In the genomic region with DNA sequence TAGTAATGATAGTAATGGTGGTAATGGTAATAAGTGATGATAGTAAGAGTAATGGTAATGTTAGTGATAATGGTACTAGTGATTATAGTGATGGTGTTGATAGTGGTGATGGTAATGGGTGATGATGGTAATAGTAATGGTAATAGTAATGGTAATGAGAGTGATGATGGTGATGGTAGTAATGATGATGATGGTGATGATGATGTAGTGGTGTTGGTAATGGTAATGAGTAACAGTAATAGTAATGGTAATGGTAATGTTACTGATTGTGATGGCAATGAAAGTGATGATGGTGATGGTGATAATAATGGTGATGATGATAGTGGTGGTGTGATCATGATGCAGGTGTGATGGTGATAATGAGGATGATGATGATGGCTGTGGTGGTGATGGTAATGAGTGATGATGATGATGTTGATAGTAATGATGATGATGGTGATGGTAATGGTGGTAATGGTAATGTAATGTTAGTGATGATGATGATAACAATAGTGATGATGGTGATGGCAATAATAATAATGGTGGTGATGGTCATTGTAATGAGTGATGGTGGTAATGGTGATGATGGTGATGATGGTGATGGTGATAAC, we compare ENCODE assay signal across 26 cellular contexts.
DNase-seq lines count a peak whose midpoint lies in the region; ATAC-seq, FAIRE-seq and TF ChIP-seq lines count a peak whose summit lies in the region.
"Had no signal": no experiment of that assay in that cellular context is flagged by ENCODE, and none has a peak within 500 bp of the region (broad histone marks: within the 10 kb centered on the region; RNA-seq: fewer than 3 reads in every experiment).

No MANE protein-coding gene starts in this region.

- intact Hi-C loops in HepG2 (cut with micrococcal nuclease; ENCODE audit: unreplicated experiment) (no loop called here), right lobe of liver (cut with DNase I) (no loop called here), psoas muscle (cut with DNase I) (no loop called here)

- no peak overlapping the region for H4K8ac ChIP-seq in H1 (ENCODE audit: extremely low read depth, insufficient read depth, low read length)

- H3K14ac ChIP-seq in H1 (ENCODE audit: insufficient read length), result no peak overlapping the region

- H3K79me2 ChIP-seq in HepG2 (ENCODE audit: insufficient read depth, low read length) (no peaks in the 10 kb centered on the region), astrocyte (ENCODE audit: insufficient read depth, low read length) (no peaks in the 10 kb centered on the region), H1 (ENCODE audit: control insufficient read depth in 1 of 2, insufficient read depth in 2 of 2, low read length in 2 of 2) (no peaks in the 10 kb centered on the region; a peak in 1 of 4 replicates)

- no peak overlapping the region for H3K4ac ChIP-seq in H1 (replicated peaks; ENCODE audit: insufficient read length, low read depth, low read length)

- peaks cover 14% of the 10 kb centered on the region for H3K9me3 Mint-ChIP-seq in astrocyte (ENCODE audit: unreplicated experiment)
- H3K9me3 Mint-ChIP-seq: HFFc6 had no signal

- FAIRE-seq in HepG2 (lab: Jason Lieb, UNC), result no peak
- peak; percentile 43 for FAIRE-seq in astrocyte (lab: Jason Lieb, UNC)
- no peak for FAIRE-seq in H1 (lab: Jason Lieb, UNC)
- FAIRE-seq: A549, D721Med, GM19239 had no signal

- no peak overlapping the region for H2BK15ac ChIP-seq in H1 (ENCODE audit: low read length)

- CTCF ChIA-PET in HepG2 (lab: Yijun Ruan, JAX; ENCODE audit: low intra/inter-chr PET ratio, low total read pairs) (no interaction called here), H1 (lab: Charles Lee; ENCODE audit: partially characterized antibody) (no interaction called here)

- no peak overlapping the region for H3K27ac Mint-ChIP-seq in astrocyte (ENCODE audit: unreplicated experiment)
- H3K27ac Mint-ChIP-seq: CD14-positive monocyte; CD4-positive, alpha-beta T cell; CD8-positive, alpha-beta memory T cell; H9; HFFc6 had no signal

- H3K4me3 ChIP-seq in HepG2 (replicated peaks in 1 of 3; ENCODE audit: insufficient read depth in 1 of 3, low read depth in 2 of 3, low read length in 3 of 3) (no peak overlapping the region), right lobe of liver (no peak overlapping the region), astrocyte (ENCODE audit: insufficient read depth, low read depth, low read length) (no peak overlapping the region), H1 (ENCODE audit: extremely low read depth in 1 of 4, insufficient read depth in 2 of 4, low read depth in 3 of 4, low read length in 4 of 4) (no peak overlapping the region), psoas muscle (no peak overlapping the region)
- H3K4me3 ChIP-seq: A549; BLaER1 treated with 17β-estradiol and CSF1 and Interleukin-3, amounts not matched to agents 10 nM and 100 nM; GM23248 had no signal

- no peak for TF ChIP-seq EP300 in HepG2 (IDR thresholded peaks at IDR 0.05; ENCODE audit: low read depth in 2 of 2, low read length in 2 of 2)
- TF ChIP-seq EP300 in HepG2 (CRISPR knock-in tag; IDR thresholded peaks at IDR 0.05; ENCODE audit: borderline replicate concordance), result no peak
- no peak for TF ChIP-seq EP300 in H1 (IDR thresholded peaks at IDR 0.05; ENCODE audit: borderline replicate concordance in 1 of 2, low read depth in 2 of 2, low read length in 2 of 2)

- ATAC-seq in HepG2 (no peak), right lobe of liver (no peak), psoas muscle (no peak)
- ATAC-seq: A549, HCT116 had no signal

- no peak overlapping the region for H3K4me3 Mint-ChIP-seq in astrocyte (ENCODE audit: unreplicated experiment)
- H3K4me3 Mint-ChIP-seq: CD14-positive monocyte; CD4-positive, alpha-beta T cell; CD8-positive, alpha-beta memory T cell; H9; HFFc6 had no signal

- H3K56ac ChIP-seq in H1 (replicated peaks; ENCODE audit: insufficient read length, low read depth, low read length), result peak overlapping the region; percentile 89

- H2AFZ ChIP-seq in HepG2 (ENCODE audit: low read length), result no peak overlapping the region
- no peak overlapping the region for H2AFZ ChIP-seq in astrocyte (ENCODE audit: low read depth, low read length)
- H2AFZ ChIP-seq in H1 (ENCODE audit: low read length), result no peak overlapping the region
- H2AFZ ChIP-seq: GM23248 had no signal

- H3K4me1 Mint-ChIP-seq in astrocyte (ENCODE audit: low read depth, unreplicated experiment), result no peaks in the 10 kb centered on the region
- H3K4me1 Mint-ChIP-seq: CD14-positive monocyte; CD8-positive, alpha-beta memory T cell had no signal

- H3K79me1 ChIP-seq in H1 (ENCODE audit: low read depth, low read length), result no peaks in the 10 kb centered on the region

- H3K9me3 ChIP-seq in HepG2 (ENCODE audit: low read length) (no peaks in the 10 kb centered on the region), right lobe of liver (no peaks in the 10 kb centered on the region), astrocyte (ENCODE audit: insufficient read depth, low read depth, low read length) (peaks cover 4% of the 10 kb centered on the region), H1 (ENCODE audit: insufficient read depth in 2 of 2, low read depth in 1 of 2, low read length in 1 of 2) (peaks cover 28 to 40% of the 10 kb centered on the region in 2 experiments), psoas muscle (no peaks in the 10 kb centered on the region)
- H3K9me3 ChIP-seq: A549, BE2C had no signal

- H2BK12ac ChIP-seq in H1 (ENCODE audit: low read depth, low read length), result no peak overlapping the region

- no TSS peak for BruUV-seq in HepG2 (replicated peaks; lab: Mats Ljungman, UMichigan)

- H3K36me3 ChIP-seq in HepG2 (replicated peaks in 1 of 2; ENCODE audit: control insufficient read depth in 1 of 2, insufficient read depth in 2 of 2, low read length in 2 of 2) (no peaks in the 10 kb centered on the region), right lobe of liver (no peaks in the 10 kb centered on the region), astrocyte (ENCODE audit: insufficient read depth, low read length) (no peaks in the 10 kb centered on the region), H1 (ENCODE audit: control insufficient read depth in 2 of 4, insufficient read depth in 4 of 4, low read length in 3 of 4) (no peaks in the 10 kb centered on the region), psoas muscle (ENCODE audit: insufficient read depth in 1 of 2, low read depth in 1 of 2) (no peaks in the 10 kb centered on the region)
- H3K36me3 ChIP-seq: BE2C; BLaER1 treated with 17β-estradiol and CSF1 and Interleukin-3, amounts not matched to agents 10 nM and 100 nM had no signal

- no peaks in the 10 kb centered on the region for H3K4me1 ChIP-seq in HepG2 (ENCODE audit: insufficient read depth, low read length)
- no peaks in the 10 kb centered on the region for H3K4me1 ChIP-seq in right lobe of liver
- no peaks in the 10 kb centered on the region for H3K4me1 ChIP-seq in astrocyte (ENCODE audit: insufficient read depth, low read length)
- H3K4me1 ChIP-seq in H1 (replicated peaks in 1 of 4; ENCODE audit: control insufficient read depth in 3 of 4, insufficient read depth in 4 of 4, low read length in 3 of 4), result no peaks in the 10 kb centered on the region
- no peaks in the 10 kb centered on the region for H3K4me1 ChIP-seq in psoas muscle
- H3K4me1 ChIP-seq: A549, BE2C had no signal

- H3K4me2 ChIP-seq in HepG2 (ENCODE audit: low read depth, low read length), result no peak overlapping the region
- H3K4me2 ChIP-seq in astrocyte (ENCODE audit: low read length), result no peak overlapping the region
- no peak overlapping the region for H3K4me2 ChIP-seq in H1 (ENCODE audit: insufficient read depth in 1 of 2, low read depth in 2 of 2, low read length in 2 of 2)
- H3K4me2 ChIP-seq: A549; BLaER1 treated with 17β-estradiol and CSF1 and Interleukin-3, amounts not matched to agents 10 nM and 100 nM had no signal

- TF ChIP-seq CTCF in HepG2 (CRISPR knock-in tag; IDR thresholded peaks at IDR 0.05), result no peak
- no peak for TF ChIP-seq CTCF in right lobe of liver (IDR thresholded peaks at IDR 0.05)
- no peak for TF ChIP-seq CTCF in astrocyte (IDR thresholded peaks at IDR 0.05; ENCODE audit: insufficient read depth, low read depth, low read length)
- TF ChIP-seq CTCF in H1 (IDR thresholded peaks at IDR 0.05; ENCODE audit: control extremely low read depth in 1 of 3, insufficient read depth in 1 of 3, low read depth in 1 of 3, low read length in 3 of 3), result no peak
- TF ChIP-seq CTCF in psoas muscle (IDR thresholded peaks at IDR 0.05), result no peak

- H2BK5ac ChIP-seq in H1 (ENCODE audit: low read depth, low read length), result no peak overlapping the region

- H4K91ac ChIP-seq in H1 (replicated peaks; ENCODE audit: insufficient read length, low read length), result no peak overlapping the region

- no peak overlapping the region for H2BK120ac ChIP-seq in H1 (replicated peaks; ENCODE audit: low read depth, low read length)

- no peak overlapping the region for H2BK20ac ChIP-seq in H1 (ENCODE audit: low read length)

- no peak overlapping the region for H3K23ac ChIP-seq in H1 (ENCODE audit: insufficient read length)

- H4K5ac ChIP-seq in H1 (ENCODE audit: insufficient read length, low read depth, low read length), result no peak overlapping the region

- no peak overlapping the region for H3K9ac ChIP-seq in HepG2 (ENCODE audit: insufficient read depth, low read depth, low read length)
- no peak overlapping the region for H3K9ac ChIP-seq in astrocyte (ENCODE audit: low read length)
- H3K9ac ChIP-seq in H1 (replicated peaks in 1 of 4; ENCODE audit: extremely low read depth in 1 of 4, low read depth in 3 of 4, low read length in 3 of 4), result no peak overlapping the region
- H3K9ac ChIP-seq: BLaER1 treated with 17β-estradiol and CSF1 and Interleukin-3, amounts not matched to agents 10 nM and 100 nM; GM23248 had no signal

- H3K18ac ChIP-seq in H1 (ENCODE audit: extremely low read depth, low read length), result no peak overlapping the region

- in situ Hi-C loops in HepG2 (cut with HindIII; ENCODE audit: extremely low pct_ligation_motif_present, low pct_unique_long_range_greater_than_20kb), result no loop called here

- H3K27ac ChIP-seq in HepG2 (ENCODE audit: extremely low read length, insufficient read depth, low read length), result no peak overlapping the region
- H3K27ac ChIP-seq in right lobe of liver, result no peak overlapping the region
- no peak overlapping the region for H3K27ac ChIP-seq in astrocyte (ENCODE audit: low read depth, low read length)
- no peak overlapping the region for H3K27ac ChIP-seq in H1 (ENCODE audit: low read depth, low read length)
- no peak overlapping the region for H3K27ac ChIP-seq in psoas muscle
- H3K27ac ChIP-seq: A549; BLaER1 treated with 17β-estradiol and CSF1 and Interleukin-3, amounts not matched to agents 10 nM and 100 nM; GM23248 had no signal

- peaks cover 10% of the 10 kb centered on the region; the same call in 1 of the 2 replicates for H3K23me2 ChIP-seq in H1 (ENCODE audit: low read depth, low read length)

- no peak for TF ChIP-seq RAD21 in HepG2 (CRISPR knock-in tag; IDR thresholded peaks at IDR 0.05)
- TF ChIP-seq RAD21 in H1 (IDR thresholded peaks at IDR 0.05 in 1 of 2, conservative IDR thresholded peaks at IDR 0.05 in 1 of 2; ENCODE audit: low read depth in 2 of 2, low read length in 2 of 2), result no peak

- H3K27me3 ChIP-seq in HepG2 (ENCODE audit: control insufficient read depth in 1 of 2, insufficient read depth in 2 of 2, low read length in 2 of 2), result no peaks in the 10 kb centered on the region; a peak in 1 of 5 replicates
- H3K27me3 ChIP-seq in right lobe of liver, result no peaks in the 10 kb centered on the region
- peaks cover 2% of the 10 kb centered on the region for H3K27me3 ChIP-seq in astrocyte (ENCODE audit: insufficient read depth, low read length)
- no peaks in the 10 kb centered on the region for H3K27me3 ChIP-seq in H1 (replicated peaks in 1 of 4; ENCODE audit: control insufficient read depth in 3 of 4, extremely low read depth in 1 of 4, insufficient read depth in 3 of 4, low read length in 3 of 4)
- peaks cover 0 to 14% (median 0%) of the 10 kb centered on the region in 3 donors for H3K27me3 ChIP-seq in psoas muscle (ENCODE audit: insufficient read depth in 3 of 3, low read length in 2 of 3)
- H3K27me3 ChIP-seq: BE2C; BLaER1 treated with 17β-estradiol and CSF1 and Interleukin-3, amounts not matched to agents 10 nM and 100 nM had no signal

- no peak for TF ChIP-seq POLR2A in HepG2 (IDR thresholded peaks at IDR 0.05; ENCODE audit: insufficient read depth in 1 of 2, low read depth in 2 of 2, low read length in 2 of 2)
- no peak for TF ChIP-seq POLR2A in right lobe of liver (IDR thresholded peaks at IDR 0.05)
- no peak for TF ChIP-seq POLR2A in H1 (IDR thresholded peaks at IDR 0.05; ENCODE audit: control extremely low read depth in 1 of 2, low read depth in 2 of 2, low read length in 2 of 2)

- DNase-seq in HepG2 (ENCODE audit: low spot score) (no peak), right lobe of liver (no peak), astrocyte (ENCODE audit: low read depth) (no peak), H1 (ENCODE audit: low read depth in 1 of 2, low spot score in 2 of 2) (no peak), NCI-H526 treated with DMSO at 0.1 percent for 48 hours (lab: John Stamatoyannopoulos, UW) (no peak), psoas muscle (no peak)
- DNase-seq in stimulated activated CD4-positive, alpha-beta T cell treated with anti-CD3 and anti-CD28 coated beads, Interleukin-4, amount 100 ng/mL, for 1 hour, result no peak
- DNase-seq: 8988T; ACHN; AML-193; BE2C; CD4-positive, alpha-beta T cell; CD8-positive, alpha-beta memory T cell; DMS 273 treated with DMSO at 0.1 percent for 48 hours; DMS79; EL; GDM1; GM23248; H9; HFFc6 had no signal

- POLR2A ChIA-PET in HepG2 (lab: Yijun Ruan, JAX) (no interaction called here), H1 (lab: Charles Lee; ENCODE audit: partially characterized antibody) (no interaction called here)

- H3K27me3 Mint-ChIP-seq in astrocyte (ENCODE audit: low read depth, unreplicated experiment), result peaks cover 11% of the 10 kb centered on the region

- H2AK5ac ChIP-seq in H1 (ENCODE audit: low read depth, low read length), result no peak overlapping the region; the same call in 1 of the 2 replicates

- peaks cover 1% of the 10 kb centered on the region for H3K36me3 Mint-ChIP-seq in astrocyte (ENCODE audit: low read depth, unreplicated experiment)
- H3K36me3 Mint-ChIP-seq: CD14-positive monocyte had no signal

- H4K20me1 ChIP-seq in HepG2 (ENCODE audit: insufficient read depth, low read length) (no peaks in the 10 kb centered on the region), astrocyte (ENCODE audit: insufficient read depth, low read length) (no peaks in the 10 kb centered on the region), H1 (replicated peaks in 1 of 2; ENCODE audit: control insufficient read depth in 1 of 2, insufficient read depth in 2 of 2, low read length in 2 of 2) (peaks cover 0 to 5% of the 10 kb centered on the region in 2 experiments)
- H4K20me1 ChIP-seq: BLaER1 treated with 17β-estradiol and CSF1 and Interleukin-3, amounts not matched to agents 10 nM and 100 nM had no signal
